In genomic region chr5:95958308-95959014, GRCh38 we compare ENCODE assay signal across 1 cellular context.
TF ChIP-seq lines count a peak whose summit lies in the region.

No MANE protein-coding gene starts in this region.

TF ChIP-seq in HepG2, 621 proteins besides CTCF, POLR2A, EP300 and RAD21 (continued from another document):
- TF ChIP-seq ZBED4 (CRISPR knock-in tag; IDR thresholded peaks at IDR 0.05; ENCODE audit: borderline replicate concordance), result no peak
- no peak for TF ChIP-seq ZNF432 (CRISPR knock-in tag; IDR thresholded peaks at IDR 0.05; ENCODE audit: borderline replicate concordance)
- peak; percentile 28 for TF ChIP-seq RBM22 (optimal IDR thresholded peaks at IDR 0.05; ENCODE audit: low read length)
- 0 out of 2 replicates have a peak, but pooled peaks have one; percentile 47 for TF ChIP-seq PRDM10 (CRISPR knock-in tag; IDR thresholded peaks at IDR 0.05; ENCODE audit: low read depth)
- peak; percentile 45; the same call in 1 of the 2 replicates for TF ChIP-seq HDAC2 (CRISPR knock-in tag; IDR thresholded peaks at IDR 0.05)
- TF ChIP-seq FOXJ3 (CRISPR knock-in tag; IDR thresholded peaks at IDR 0.05; ENCODE audit: borderline replicate concordance), result peak; percentile 24; the same call in 1 of the 2 replicates
- TF ChIP-seq HOXA3 (CRISPR knock-in tag; IDR thresholded peaks at IDR 0.05), result 0 out of 2 replicates have a peak, but pooled peaks have one; percentile 19
- 0 out of 2 replicates have a peak, but pooled peaks have one; percentile 15 for TF ChIP-seq NR2F6 (IDR thresholded peaks at IDR 0.05)
- no peak for TF ChIP-seq NR2F6 (CRISPR knock-in tag; IDR thresholded peaks at IDR 0.05)
- no peak for TF ChIP-seq RFXAP (CRISPR knock-in tag; IDR thresholded peaks at IDR 0.05; ENCODE audit: borderline replicate concordance)
- 0 out of 2 replicates have a peak, but pooled peaks have one; percentile 42 for TF ChIP-seq SP5 (CRISPR knock-in tag; IDR thresholded peaks at IDR 0.05; ENCODE audit: borderline replicate concordance, low read depth)
TF ChIP-seq in HepG2: peak in this region for 37.
